ENCODE assay signal across 1 cellular context in the genomic region with DNA sequence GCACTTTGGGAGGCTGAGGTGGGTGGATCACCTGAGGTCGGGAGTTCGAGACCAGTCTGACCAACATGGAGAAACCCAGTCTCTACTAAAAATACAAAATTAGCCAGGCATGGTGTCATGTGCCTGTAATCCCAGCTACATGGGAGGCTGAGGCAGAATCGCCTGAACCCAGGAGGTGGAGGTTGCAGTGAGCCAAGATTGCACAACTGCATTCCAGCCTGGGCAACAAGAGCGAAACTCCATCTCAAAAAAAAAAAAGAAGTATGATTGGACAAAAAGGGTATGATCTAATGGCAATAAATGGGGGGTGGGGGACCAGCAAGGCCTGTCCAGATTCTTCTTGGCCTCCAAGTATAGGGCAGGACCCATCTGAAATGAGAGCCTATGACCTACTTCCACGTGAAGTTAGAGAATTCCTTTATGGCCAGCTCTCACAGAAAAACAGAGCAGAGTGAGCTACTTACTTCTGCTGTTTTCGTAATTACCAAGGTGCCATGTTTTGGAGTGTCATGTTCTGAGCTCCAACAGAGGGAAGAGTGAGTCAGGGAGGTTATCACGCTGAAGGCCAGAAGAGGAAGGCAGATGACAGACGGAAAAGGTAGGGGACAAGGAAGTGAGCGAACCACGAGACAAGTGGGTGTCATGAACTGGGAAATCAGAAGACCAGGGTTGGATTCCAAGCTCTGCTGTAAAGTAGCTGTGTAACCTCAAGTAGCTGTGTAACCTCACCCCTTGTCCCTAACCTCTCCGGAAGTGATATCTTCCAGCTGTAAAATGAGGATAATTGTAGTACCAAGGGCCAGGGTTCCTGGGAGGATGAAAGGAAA.
TF ChIP-seq lines count a peak whose summit lies in the region.

No MANE protein-coding gene starts in this region.

TF ChIP-seq in SK-N-SH treated with all-trans-retinoic acid at 6 μM for 48 hours, 23 proteins besides CTCF, POLR2A, EP300 and RAD21 (continued from another document):
- TF ChIP-seq GLIS3 (CRISPR knock-in tag; IDR thresholded peaks at IDR 0.05) = no peak
